1 cellular context compared by ENCODE assay signal in the genomic region with DNA sequence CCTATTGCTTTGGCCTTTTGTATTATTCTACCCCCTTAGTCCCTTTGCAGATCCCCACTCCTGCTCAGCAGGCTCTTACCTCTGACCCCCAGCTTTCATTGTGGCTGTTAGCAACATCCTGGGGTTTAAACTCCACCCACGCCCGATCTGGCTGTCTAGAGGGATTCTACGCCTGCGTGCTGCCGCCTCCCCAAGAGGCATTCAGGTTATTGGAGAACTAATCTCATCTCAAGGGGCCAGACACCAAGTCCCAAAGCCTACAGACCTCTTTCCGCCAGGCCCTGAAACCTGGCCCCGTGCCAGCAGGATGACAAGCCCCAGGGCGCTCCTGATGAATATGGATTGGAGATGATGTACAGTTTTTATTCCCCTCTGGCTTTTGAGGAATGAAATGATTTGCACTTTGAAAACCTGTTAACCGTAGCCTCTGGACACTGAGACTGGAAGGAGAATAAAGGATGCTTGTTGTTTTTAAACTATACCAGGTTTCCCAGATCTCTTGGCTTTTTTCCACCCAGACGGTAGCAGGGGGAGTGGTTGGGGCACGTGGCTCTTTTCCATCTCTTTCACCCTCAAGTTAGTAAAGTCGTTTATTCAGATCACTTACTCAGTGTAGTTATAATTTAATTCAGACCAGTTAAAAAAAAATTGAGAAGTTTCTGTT.
TF ChIP-seq lines count a peak whose summit lies in the region.

No MANE protein-coding gene starts in this region.

TF ChIP-seq in SK-N-SH, 30 proteins besides CTCF, POLR2A, EP300 and RAD21 (continued from another document):
- TF ChIP-seq IRF3 (IDR thresholded peaks at IDR 0.05; ENCODE audit: low read depth, low read length), result no peak
- peak; percentile 63; the same call in 1 of the 2 replicates for TF ChIP-seq POLR2AphosphoS5 (IDR thresholded peaks at IDR 0.05; ENCODE audit: low read depth, low read length)
